In genomic region chr6:27630727-27631613, GRCh38 we compare ENCODE assay signal across 1 cellular context.
TF ChIP-seq lines count a peak whose summit lies in the region.

No MANE protein-coding gene starts in this region.

TF ChIP-seq in K562, 482 proteins besides CTCF, POLR2A, EP300 and RAD21 (continued from another document and continues in another):
- TF ChIP-seq CHD2 (IDR thresholded peaks at IDR 0.05; ENCODE audit: low read depth, low read length) = peak; percentile 20; the same call in 1 of the 2 replicates
- peak; percentile 78; the same call in 1 of the 2 replicates for TF ChIP-seq RFX5 (IDR thresholded peaks at IDR 0.05; ENCODE audit: low read depth, low read length)
- TF ChIP-seq GABPB2 (CRISPR knock-in tag; conservative IDR thresholded peaks at IDR 0.05) = no peak
- TF ChIP-seq TFAP4 (CRISPR knock-in tag; IDR thresholded peaks at IDR 0.05; ENCODE audit: borderline replicate concordance) = peak; percentile 56
- TF ChIP-seq SMARCA5 (IDR thresholded peaks at IDR 0.05) = no peak; the same call in 1 of the 2 replicates
- peak; percentile 29; the same call in 1 of the 2 replicates for TF ChIP-seq KAT7 (CRISPR knock-in tag; IDR thresholded peaks at IDR 0.05; ENCODE audit: borderline replicate concordance)
- TF ChIP-seq STAT5A (IDR thresholded peaks at IDR 0.05; ENCODE audit: borderline replicate concordance, low read length) = peak; percentile 33
- no peak for TF ChIP-seq HBP1 (CRISPR knock-in tag; IDR thresholded peaks at IDR 0.05)
- TF ChIP-seq CBFB (CRISPR knock-in tag; IDR thresholded peaks at IDR 0.05) = peak; percentile 81; the same call in 1 of the 2 replicates
- TF ChIP-seq MEIS2 (IDR thresholded peaks at IDR 0.05; ENCODE audit: partially characterized antibody) = no peak
- no peak for TF ChIP-seq ZNF699 (CRISPR knock-in tag; IDR thresholded peaks at IDR 0.05; ENCODE audit: insufficient replicate concordance)
- TF ChIP-seq POLR2AphosphoS5 (IDR thresholded peaks at IDR 0.05; ENCODE audit: control insufficient read depth, insufficient read depth, low read depth, low read length) = no peak
- peak in 1 of 2 experiments; percentile 75; a peak in 2 of 4 replicates for TF ChIP-seq TRIM24 (IDR thresholded peaks at IDR 0.05)
- TF ChIP-seq STAG1 (CRISPR knock-in tag; IDR thresholded peaks at IDR 0.05; ENCODE audit: borderline replicate concordance) = no peak
- TF ChIP-seq BRD4 (IDR thresholded peaks at IDR 0.05) = peak; percentile 85; the same call in 1 of the 2 replicates
- no peak for TF ChIP-seq DEAF1 (CRISPR knock-in tag; IDR thresholded peaks at IDR 0.05)
- 0 out of 2 replicates have a peak, but pooled peaks have one; percentile 54 for TF ChIP-seq HOMEZ (CRISPR knock-in tag; IDR thresholded peaks at IDR 0.05)
- no peak for TF ChIP-seq ZNF717 (CRISPR knock-in tag; IDR thresholded peaks at IDR 0.05)
- peak; percentile 79; the same call in 1 of the 2 replicates for TF ChIP-seq NR1H2 (CRISPR knock-in tag; IDR thresholded peaks at IDR 0.05)
- no peak for TF ChIP-seq ZNF124 (CRISPR knock-in tag; IDR thresholded peaks at IDR 0.05)
- TF ChIP-seq ASH1L (IDR thresholded peaks at IDR 0.05; ENCODE audit: borderline replicate concordance, low read depth, partially characterized antibody) = no peak
- TF ChIP-seq ZNF780A (CRISPR knock-in tag; IDR thresholded peaks at IDR 0.05) = no peak
- TF ChIP-seq EHMT2 (IDR thresholded peaks at IDR 0.05) = no peak
- TF ChIP-seq POLR2G (IDR thresholded peaks at IDR 0.05; ENCODE audit: low read depth, low read length) = peak; percentile 72
- no peak for TF ChIP-seq ZNF785 (CRISPR knock-in tag; IDR thresholded peaks at IDR 0.05)
- no peak for TF ChIP-seq PCBP1 (IDR thresholded peaks at IDR 0.05; ENCODE audit: low read depth, low read length, poor library complexity, severe bottlenecking)
- no peak for TF ChIP-seq ZNF347 (CRISPR knock-in tag; IDR thresholded peaks at IDR 0.05; ENCODE audit: low read depth)
- TF ChIP-seq ZNF77 (CRISPR knock-in tag; IDR thresholded peaks at IDR 0.05) = no peak
- no peak for TF ChIP-seq PTBP1 (IDR thresholded peaks at IDR 0.05; ENCODE audit: low read depth, low read length)
- peak; percentile 89 for TF ChIP-seq ZBTB40 (IDR thresholded peaks at IDR 0.05)
- TF ChIP-seq ZBTB40 (CRISPR knock-in tag; IDR thresholded peaks at IDR 0.05) = peak; percentile 75
- peak; percentile 31; the same call in 1 of the 2 replicates for TF ChIP-seq SMARCA4 (IDR thresholded peaks at IDR 0.05)
- TF ChIP-seq ZBTB43 (CRISPR knock-in tag; IDR thresholded peaks at IDR 0.05) = peak; percentile 90
- no peak for TF ChIP-seq COPS2 (conservative IDR thresholded peaks at IDR 0.05)
- no peak for TF ChIP-seq GABPA (tag; conservative IDR thresholded peaks at IDR 0.05; ENCODE audit: low read depth)
- TF ChIP-seq ZNF395 (CRISPR knock-in tag; IDR thresholded peaks at IDR 0.05) = no peak
- no peak for TF ChIP-seq ZNF165 (CRISPR knock-in tag; IDR thresholded peaks at IDR 0.05; ENCODE audit: borderline replicate concordance)
- no peak for TF ChIP-seq ZC3H11A (IDR thresholded peaks at IDR 0.05; ENCODE audit: low read depth, low read length)
- no peak for TF ChIP-seq ZNF583 (CRISPR knock-in tag; IDR thresholded peaks at IDR 0.05)
- peak; percentile 46; the same call in 1 of the 2 replicates for TF ChIP-seq DPF2 (IDR thresholded peaks at IDR 0.05)
- no peak for TF ChIP-seq ZNF184 (CRISPR knock-in tag; IDR thresholded peaks at IDR 0.05)
- TF ChIP-seq PBX2 (CRISPR knock-in tag; IDR thresholded peaks at IDR 0.05; ENCODE audit: low read depth) = no peak
- no peak for TF ChIP-seq PBX2 (tag; conservative IDR thresholded peaks at IDR 0.05; ENCODE audit: low read depth)
- peak; percentile 11 for TF ChIP-seq POU5F1 (IDR thresholded peaks at IDR 0.05; ENCODE audit: borderline replicate concordance, low read depth, low read length, partially characterized antibody)
